Comparison of ENCODE assay signal across 8 cellular contexts in genomic region chr1:42944207-42944928, GRCh38. TPM values are rescaled to one million over a fixed set of nuclear protein-coding genes. Genes with fewer than 3 reads are reported as not detected.
DNase-seq lines count a peak whose midpoint lies in the region; FAIRE-seq and TF ChIP-seq lines count a peak whose summit lies in the region.

No MANE protein-coding gene starts in this region.

- H2AFZ ChIP-seq in mesenchymal stem cell (ENCODE audit: low read depth, low read length) = no peak overlapping the region

- TF ChIP-seq CTCF in brain microvascular endothelial cell (IDR thresholded peaks at IDR 0.05; ENCODE audit: low read depth, low read length, missing control alignments) = no peak

- peak overlapping the region; percentile 31 to 45 for H2BK12ac ChIP-seq in mesenchymal stem cell (ENCODE audit: low read length in 2 of 2)

- H3K4me1 ChIP-seq in mesenchymal stem cell (ENCODE audit: control insufficient read depth, insufficient read depth, low read depth, low read length) = peaks cover 64% of the 10 kb centered on the region

- H2BK5ac ChIP-seq in mesenchymal stem cell (ENCODE audit: low read depth, low read length, poor library complexity, severe bottlenecking) = no peak overlapping the region

- H3K9me3 ChIP-seq in mesenchymal stem cell (ENCODE audit: control insufficient read depth, low read length) = no peaks in the 10 kb centered on the region

- H3K27me3 ChIP-seq in mesenchymal stem cell (ENCODE audit: control insufficient read depth in 1 of 2, insufficient read depth in 1 of 2, low read length in 2 of 2) (no peaks in the 10 kb centered on the region), brain microvascular endothelial cell (replicated peaks) (no peaks in the 10 kb centered on the region)

- WGBS in mesenchymal stem cell = 88% methylated on average over 10 of the region's 10 CpGs

- H2AK5ac ChIP-seq in mesenchymal stem cell (ENCODE audit: low read length, severe bottlenecking) = peak overlapping the region; percentile 45

- H2BK15ac ChIP-seq in mesenchymal stem cell (ENCODE audit: low read depth, poor library complexity, severe bottlenecking) = no peak overlapping the region

- H3K23ac ChIP-seq in mesenchymal stem cell (ENCODE audit: low read length in 2 of 2) = no peak overlapping the region

- H4K91ac ChIP-seq in mesenchymal stem cell (ENCODE audit: low read length) = peak overlapping the region; percentile 43

- H3K4me3 ChIP-seq in mesenchymal stem cell (ENCODE audit: insufficient read depth in 1 of 2, low read depth in 1 of 2, low read length in 2 of 2) = no peak overlapping the region
- H3K4me3 ChIP-seq in brain microvascular endothelial cell (ENCODE audit: low read depth, low read length) = no peak overlapping the region

- H4K8ac ChIP-seq in mesenchymal stem cell (ENCODE audit: low read length) = peak overlapping the region; percentile 0

- H3K4ac ChIP-seq in mesenchymal stem cell (ENCODE audit: low read depth in 1 of 2, low read length in 2 of 2) = peak overlapping the region in 1 of 2 experiments; percentile 37

- in situ Hi-C loops in brain microvascular endothelial cell (cut with HindIII; ENCODE audit: low pct_ligation_motif_present, low sequenced_read_pairs) = no loop called here

- DNase-seq in A172 (ENCODE audit: low spot score) (peak; percentile 64), Kasumi-1 (lab: John Stamatoyannopoulos, UW) (peak; percentile 76 to 81), mesenchymal stem cell (no peak), frontal cortex (ENCODE audit: low spot score in 2 of 2) (no peak), brain microvascular endothelial cell (no peak), dedifferentiated amniotic fluid mesenchymal stem cell (ENCODE audit: extremely low spot score) (no peak), NCI-H524 (lab: John Stamatoyannopoulos, UW) (no peak)

- no peak overlapping the region for H3K4me2 ChIP-seq in mesenchymal stem cell (ENCODE audit: low read length, poor library complexity, severe bottlenecking)

- peaks cover 11% of the 10 kb centered on the region for H3K79me1 ChIP-seq in mesenchymal stem cell (replicated peaks; ENCODE audit: low read length, poor library complexity, severe bottlenecking)

- H3K27ac ChIP-seq in angular gyrus (ENCODE audit: low read depth, low read length) = peak overlapping the region; percentile 12
- H3K27ac ChIP-seq in mesenchymal stem cell (ENCODE audit: low read length, poor library complexity, severe bottlenecking) = peak overlapping the region; percentile 87
- no peak overlapping the region for H3K27ac ChIP-seq in brain microvascular endothelial cell

- no peak overlapping the region for H3K9ac ChIP-seq in mesenchymal stem cell (ENCODE audit: low read length)

- no peak overlapping the region for H3K14ac ChIP-seq in mesenchymal stem cell (ENCODE audit: low read length in 2 of 2)

- H3K36me3 ChIP-seq in mesenchymal stem cell (ENCODE audit: control insufficient read depth in 1 of 2, insufficient read depth in 2 of 2, low read depth in 1 of 2, low read length in 2 of 2) (peaks cover 0 to 59% of the 10 kb centered on the region in 2 experiments), brain microvascular endothelial cell (replicated peaks) (peaks cover 9% of the 10 kb centered on the region)

- peak overlapping the region; percentile 9 for H2BK120ac ChIP-seq in mesenchymal stem cell (ENCODE audit: low read depth, low read length)

- FAIRE-seq in frontal cortex (lab: Jason Lieb, UNC) = no peak

- no peak overlapping the region for H3K18ac ChIP-seq in mesenchymal stem cell (ENCODE audit: low read depth in 1 of 2, low read length in 2 of 2)

RNA-seq across cellular contexts. Expression of gene SLC2A1, which starts 14.3 kb away (rescaled TPM):
- total RNA-seq in A172 (2014; rRNA removed; shearing (Covaris generic)) = 164 and 282 TPM in 2 replicates
- 64.6 TPM for polyA plus RNA-seq in mesenchymal stem cell (2013, experiment 1 of 2)
- 64.8 TPM for polyA plus RNA-seq in mesenchymal stem cell (2013, experiment 2 of 2)
- total RNA-seq in frontal cortex = 28.1 TPM

Comparison
In these comparisons a context has a peak if more than half of its experiments do, and no peak if none do; other contexts are left out.
1. DNase-seq: peak in A172 (single experiment) and Kasumi-1 (2 of 2); none in mesenchymal stem cell (single experiment), frontal cortex (0 of 2), brain microvascular endothelial cell (single experiment), dedifferentiated amniotic fluid mesenchymal stem cell (single experiment) and NCI-H524 (0 of 2).